In the genomic region with DNA sequence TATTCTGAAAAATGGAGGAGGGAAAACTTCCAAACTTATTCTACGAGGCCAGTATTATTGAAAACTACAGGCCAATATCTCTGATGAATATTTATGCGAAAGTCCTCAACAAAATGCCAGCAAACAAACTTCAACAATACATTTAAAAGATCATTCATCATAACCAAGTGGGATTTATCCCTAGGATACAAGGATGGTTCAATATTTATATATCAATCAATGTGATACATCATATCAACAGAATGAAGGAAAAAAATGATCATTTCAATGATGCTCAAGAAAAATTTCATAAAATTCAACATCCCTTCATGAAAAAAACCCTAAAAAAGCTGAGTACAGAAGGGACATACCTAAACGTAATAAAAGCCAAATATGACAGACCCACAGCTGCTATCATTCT, we compare ENCODE assay signal across 31 cellular contexts. TPM values are rescaled to one million over a fixed set of nuclear protein-coding genes. Genes with fewer than 3 reads are reported as not detected.
"Had no signal": no experiment of that assay in that cellular context is flagged by ENCODE, and none has a peak within 500 bp of the region (broad histone marks: within the 10 kb centered on the region; RNA-seq: fewer than 3 reads in every experiment).

No MANE protein-coding gene starts in this region.

- H3K27ac Mint-ChIP-seq: stimulated activated effector memory CD8-positive, alpha-beta T cell treated with anti-CD3 and anti-CD28 coated beads, Interleukin-12 subunit alpha, Interleukin-12 subunit beta, amount 100 ng/mL, for 72 hours; stimulated activated memory B cell treated with anti-CD40 and anti-IgM and Interleukin-4, amounts not matched to agents 10 μg/mL and 1 μg/mL and 100 μg/mL, for 72 hours; stimulated activated naive B cell treated with anti-CD40 and anti-IgM and Interleukin-4, amounts not matched to agents 10 μg/mL and 1 μg/mL and 100 μg/mL, for 72 hours; stimulated activated naive CD8-positive, alpha-beta T cell treated with anti-CD3 and anti-CD28 coated beads, Interleukin-15, amount 100 ng/mL, for 72 hours; stimulated activated naive CD8-positive, alpha-beta T cell treated with anti-CD3 and anti-CD28 coated beads, Interleukin-15, Interleukin-2, amounts not matched to agents 100 ng/mL and 50 ng/mL, for 24 hours; type B pancreatic cell had no signal

- H3K4me1 ChIP-seq: stomach, suprapubic skin, testis, thyroid gland, tibial artery, tibial nerve, transverse colon, upper lobe of left lung, upper lobe of right lung, uterus, vagina had no signal

- H3K27me3 ChIP-seq: stomach, suprapubic skin, testis, thyroid gland, tibial artery, tibial nerve, transverse colon, upper lobe of left lung, upper lobe of right lung, uterus, vagina had no signal

- DNase-seq: stimulated activated CD4-positive, alpha-beta T cell treated with anti-CD3 and anti-CD28 coated beads, Interleukin-2, amount 100 ng/mL, for 48 hours; stimulated activated CD4-positive, alpha-beta T cell treated with anti-CD3 and anti-CD28 coated beads, Interleukin-4, amount 100 ng/mL, for 1 hour; stimulated activated CD4-positive, alpha-beta T cell treated with anti-CD3 and anti-CD28 coated beads, Interleukin-4, amount 100 ng/mL, for 24 hours; stimulated activated CD4-positive, alpha-beta T cell treated with anti-CD3 and anti-CD28 coated beads, Interleukin-4, amount 100 ng/mL, for 4 hours; stimulated activated CD8-positive, alpha-beta memory T cell treated with anti-CD3 and anti-CD28 coated beads, Interleukin-4, amount 100 ng/mL, for 48 hours; stimulated activated naive B cell treated with anti-CD40 and anti-IgM and Interleukin-4, amounts not matched to agents 10 μg/mL and 1 μg/mL and 100 μg/mL, for 72 hours; stimulated activated naive CD4-positive, alpha-beta T cell; stimulated activated naive CD4-positive, alpha-beta T cell treated with Interleukin-2 at 50 U/mL for 16 hours; stimulated activated naive CD8-positive, alpha-beta T cell treated with anti-CD3 and anti-CD28 coated beads, Interleukin-15, amount 100 ng/mL, for 72 hours; stimulated activated naive CD8-positive, alpha-beta T cell treated with anti-CD3 and anti-CD28 coated beads, Interleukin-15, Interleukin-2, amounts not matched to agents 100 U/mL and 50 U/mL, for 24 hours; stomach; substantia nigra; testis; thyroid gland; tibial artery; transverse colon; trophoblast cell; upper lobe of left lung; upper lobe of right lung; uterus had no signal

- H3K9me3 Mint-ChIP-seq: stimulated activated naive CD8-positive, alpha-beta T cell treated with anti-CD3 and anti-CD28 coated beads, Interleukin-15, Interleukin-2, amounts not matched to agents 100 ng/mL and 50 ng/mL, for 24 hours had no signal

- H3K4me3 Mint-ChIP-seq: stimulated activated effector memory CD8-positive, alpha-beta T cell treated with anti-CD3 and anti-CD28 coated beads, Interleukin-12 subunit alpha, Interleukin-12 subunit beta, amount 100 ng/mL, for 72 hours; stimulated activated memory B cell treated with anti-CD40 and anti-IgM and Interleukin-4, amounts not matched to agents 10 μg/mL and 1 μg/mL and 100 μg/mL, for 72 hours; stimulated activated naive B cell treated with anti-CD40 and anti-IgM and Interleukin-4, amounts not matched to agents 10 μg/mL and 1 μg/mL and 100 μg/mL, for 72 hours; stimulated activated naive CD8-positive, alpha-beta T cell treated with anti-CD3 and anti-CD28 coated beads, Interleukin-15, amount 100 ng/mL, for 72 hours; stimulated activated naive CD8-positive, alpha-beta T cell treated with anti-CD3 and anti-CD28 coated beads, Interleukin-15, Interleukin-2, amounts not matched to agents 100 ng/mL and 50 ng/mL, for 24 hours; type B pancreatic cell had no signal

- H3K4me1 Mint-ChIP-seq: stimulated activated effector memory CD8-positive, alpha-beta T cell treated with anti-CD3 and anti-CD28 coated beads, Interleukin-12 subunit alpha, Interleukin-12 subunit beta, amount 100 ng/mL, for 72 hours had no signal

- H3K36me3 Mint-ChIP-seq: stimulated activated effector memory CD8-positive, alpha-beta T cell treated with anti-CD3 and anti-CD28 coated beads, Interleukin-12 subunit alpha, Interleukin-12 subunit beta, amount 100 ng/mL, for 72 hours; stimulated activated memory B cell treated with anti-CD40 and anti-IgM and Interleukin-4, amounts not matched to agents 10 μg/mL and 1 μg/mL and 100 μg/mL, for 72 hours; stimulated activated naive B cell treated with anti-CD40 and anti-IgM and Interleukin-4, amounts not matched to agents 10 μg/mL and 1 μg/mL and 100 μg/mL, for 72 hours; type B pancreatic cell had no signal

- FAIRE-seq: urothelium cell line had no signal

- H3K9me3 ChIP-seq: suprapubic skin, testis, thoracic aorta, thyroid gland, transverse colon, upper lobe of left lung, uterus, vagina had no signal

- H3K36me3 ChIP-seq: stomach, suprapubic skin, thoracic aorta, thyroid gland, tibial artery, tibial nerve, transverse colon, upper lobe of left lung, upper lobe of right lung, uterus, vagina had no signal

- H3K27me3 Mint-ChIP-seq: stimulated activated memory B cell treated with anti-CD40 and anti-IgM and Interleukin-4, amounts not matched to agents 10 μg/mL and 1 μg/mL and 100 μg/mL, for 72 hours; stimulated activated naive B cell treated with anti-CD40 and anti-IgM and Interleukin-4, amounts not matched to agents 10 μg/mL and 1 μg/mL and 100 μg/mL, for 72 hours; stimulated activated naive CD8-positive, alpha-beta T cell treated with anti-CD3 and anti-CD28 coated beads, Interleukin-15, amount 100 ng/mL, for 72 hours; stimulated activated naive CD8-positive, alpha-beta T cell treated with anti-CD3 and anti-CD28 coated beads, Interleukin-15, Interleukin-2, amounts not matched to agents 100 ng/mL and 50 ng/mL, for 24 hours had no signal

- H3K27ac ChIP-seq: stomach, suprapubic skin, testis, thoracic aorta, thyroid gland, tibial artery, tibial nerve, transverse colon, upper lobe of left lung, upper lobe of right lung, uterus, vagina had no signal

- ATAC-seq: stimulated activated effector memory CD8-positive, alpha-beta T cell treated with anti-CD3 and anti-CD28 coated beads, Interleukin-12 subunit alpha, Interleukin-12 subunit beta, amount 100 ng/mL, for 72 hours; stimulated activated memory B cell treated with anti-CD40 and anti-IgM and Interleukin-4, amounts not matched to agents 10 μg/mL and 1 μg/mL and 100 μg/mL, for 72 hours; stimulated activated naive B cell treated with anti-CD40 and anti-IgM and Interleukin-4, amounts not matched to agents 10 μg/mL and 1 μg/mL and 100 μg/mL, for 72 hours; stimulated activated naive CD8-positive, alpha-beta T cell treated with anti-CD3 and anti-CD28 coated beads, Interleukin-15, amount 100 ng/mL, for 72 hours; stimulated activated naive CD8-positive, alpha-beta T cell treated with anti-CD3 and anti-CD28 coated beads, Interleukin-15, Interleukin-2, amounts not matched to agents 100 U/mL and 50 U/mL, for 24 hours; upper lobe of right lung had no signal

- H3K4me3 ChIP-seq: stomach, suprapubic skin, testis, thoracic aorta, thyroid gland, tibial artery, tibial nerve, transverse colon, upper lobe of left lung, upper lobe of right lung, uterus, vagina had no signal

RNA-seq across cellular contexts. Expression of gene LMNTD1, which starts 45.9 kb away (rescaled TPM):
- total RNA-seq: stomach, subcutaneous adipose tissue, thoracic aorta, tibial nerve, transverse colon, upper lobe of right lung, ureter, vagina had no signal
- polyA plus RNA-seq: stomach had no signal
